Comparison of ENCODE assay signal across 8 cellular contexts in the genomic region with DNA sequence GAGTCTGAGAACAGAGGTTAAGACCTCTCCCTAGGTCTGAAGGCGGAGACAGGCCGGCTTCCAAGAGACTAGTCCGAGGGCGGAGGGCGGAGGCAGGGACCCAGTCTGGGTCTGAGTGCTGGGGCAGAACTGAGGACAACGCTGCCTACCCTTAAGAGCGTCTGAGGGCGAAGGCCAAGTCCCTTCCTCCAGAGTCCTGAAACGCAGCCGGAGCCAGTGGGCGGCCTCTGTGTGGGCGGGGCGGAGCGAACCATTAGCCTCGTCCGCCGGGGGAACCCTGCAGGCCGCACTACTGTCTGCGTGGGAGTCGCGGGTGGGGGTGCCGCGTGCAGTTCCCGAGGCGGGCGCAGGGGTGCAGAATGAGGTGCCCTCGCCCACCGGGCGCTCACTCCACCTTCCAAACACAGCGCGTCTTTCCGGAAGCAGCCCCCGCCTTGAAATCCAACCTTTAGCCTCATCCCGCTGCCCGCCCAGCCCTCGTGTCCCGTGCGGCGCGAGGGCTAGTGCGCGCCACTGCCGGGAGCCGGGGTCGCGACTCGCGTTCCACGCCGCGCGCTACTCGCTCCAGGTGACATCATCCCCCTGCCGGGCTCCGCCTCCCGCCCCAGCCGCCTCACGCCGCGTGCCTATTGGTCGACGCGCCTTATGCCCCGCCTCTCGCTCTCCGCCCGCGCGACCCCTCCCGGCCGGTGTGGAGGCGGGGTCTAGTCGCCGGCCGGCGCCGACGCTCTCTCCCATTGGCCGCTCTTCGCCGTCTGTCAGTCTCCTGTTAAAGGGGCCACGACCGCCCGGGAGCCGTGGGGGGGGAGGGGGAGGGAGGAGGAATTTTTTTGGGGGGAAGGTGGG. TPM values are rescaled to one million over a fixed set of nuclear protein-coding genes. Genes with fewer than 3 reads are reported as not detected.
A peak's percentile ranks its signal among the peaks of the same experiment; 100 is the strongest.
DNase-seq lines count a peak whose midpoint lies in the region; ATAC-seq and TF ChIP-seq lines count a peak whose summit lies in the region.

A gene with protein sequence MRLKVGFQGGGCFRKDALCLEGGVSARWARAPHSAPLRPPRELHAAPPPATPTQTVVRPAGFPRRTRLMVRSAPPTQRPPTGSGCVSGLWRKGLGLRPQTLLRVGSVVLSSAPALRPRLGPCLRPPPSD (minus strand): TSS at position 579 of the 846 bp plus-strand sequence. CDS start 121 bp downstream, at position 458.

- H3K9me3 Mint-ChIP-seq in immature natural killer cell, result no peaks in the 10 kb centered on the region

- peak within 1 kb of the TSS; percentile 87 to 94 (median 92) for H3K27ac Mint-ChIP-seq in immature natural killer cell

- peaks cover 0 to 14% of the 10 kb centered on the region in 2 donors for H3K4me1 ChIP-seq in breast epithelium

- peak; percentile 46 for ATAC-seq in GM18873 (IDR thresholded peaks at IDR 0.05; ENCODE audit: low FRiP score, unreplicated experiment)
- peak; percentile 73 for ATAC-seq in HG03108 (IDR thresholded peaks at IDR 0.05; ENCODE audit: unreplicated experiment)

- H3K27ac ChIP-seq in WERI-Rb-1 (peak within 1 kb of the TSS; percentile 100), breast epithelium (peak within 1 kb of the TSS; percentile 97 to 98)

- H3K27me3 Mint-ChIP-seq in immature natural killer cell (ENCODE audit: low read depth in 3 of 3), result peaks cover 2 to 10% (median 2%) of the 10 kb centered on the region in 3 donors

- peak; percentile 99 for DNase-seq in AG08395 (ENCODE audit: low spot score)
- DNase-seq in NCI-H2196 treated with DMSO at 0.1 percent for 48 hours (lab: John Stamatoyannopoulos, UW; ENCODE audit: unreplicated experiment), result peak; percentile 91
- DNase-seq in WERI-Rb-1, result peak; percentile 95
- DNase-seq in breast epithelium (ENCODE audit: low spot score in 2 of 2), result peak; percentile 93 to 97
- peak; percentile 97 to 98 (median 98) for DNase-seq in immature natural killer cell
- DNase-seq in smooth muscle cell of the brain vasculature (ENCODE audit: low read depth, low spot score), result peak; percentile 73

- H3K9me3 ChIP-seq in WERI-Rb-1 (ENCODE audit: severe bottlenecking) (no peaks in the 10 kb centered on the region), breast epithelium (no peaks in the 10 kb centered on the region)

- peak; percentile 28 for TF ChIP-seq POLR2A in breast epithelium (IDR thresholded peaks at IDR 0.05)

- no peak for TF ChIP-seq CTCF in WERI-Rb-1 (IDR thresholded peaks at IDR 0.05; ENCODE audit: low read depth, low read length)
- TF ChIP-seq CTCF in breast epithelium (IDR thresholded peaks at IDR 0.05), result peak; percentile 10 to 63 (median 23)

- H3K27me3 ChIP-seq in WERI-Rb-1 (ENCODE audit: insufficient read depth, low read depth, severe bottlenecking) (no peaks in the 10 kb centered on the region), breast epithelium (no peaks in the 10 kb centered on the region)

- H3K4me3 Mint-ChIP-seq in immature natural killer cell, result peak within 1 kb of the TSS; percentile 85 to 90 (median 88)

- peaks cover 32 to 44% of the 10 kb centered on the region in 2 donors for H3K4me1 Mint-ChIP-seq in immature natural killer cell

- H3K4me3 ChIP-seq in WERI-Rb-1 (ENCODE audit: low read depth, low read length), result peak within 1 kb of the TSS; percentile 70
- H3K4me3 ChIP-seq in breast epithelium, result peak within 1 kb of the TSS; percentile 52 to 73 (median 65)

- peaks cover 7% of the 10 kb centered on the region for H3K36me3 ChIP-seq in WERI-Rb-1
- no peaks in the 10 kb centered on the region for H3K36me3 ChIP-seq in breast epithelium

- peaks cover 0 to 3% (median 0%) of the 10 kb centered on the region in 3 donors for H3K36me3 Mint-ChIP-seq in immature natural killer cell

- intact Hi-C loops in breast epithelium (cut with DNase I; ENCODE audit: low total_unique reads), result loop anchor here (5.0 kb wide), 1 partner anchor 1421 kb away; no protein-coding TSS in a partner anchor

RNA-seq across cellular contexts. Expression of the gene that starts here (rescaled TPM):
- total RNA-seq in breast epithelium, result 1 to 10 TPM; 3.8 to 5.7 (median 4.6) TPM
- 1 to 10 TPM; 2.6 to 5.5 (median 3.6) TPM for polyA plus RNA-seq in immature natural killer cell

Comparison
In these comparisons a context has a peak if more than half of its experiments do, and no peak if none do; other contexts are left out.
1. Peak in every context shown above with its lines: DNase-seq, ATAC-seq, H3K4me3 ChIP-seq and H3K27ac ChIP-seq.